10 cellular contexts compared by ENCODE assay signal in the genomic region with DNA sequence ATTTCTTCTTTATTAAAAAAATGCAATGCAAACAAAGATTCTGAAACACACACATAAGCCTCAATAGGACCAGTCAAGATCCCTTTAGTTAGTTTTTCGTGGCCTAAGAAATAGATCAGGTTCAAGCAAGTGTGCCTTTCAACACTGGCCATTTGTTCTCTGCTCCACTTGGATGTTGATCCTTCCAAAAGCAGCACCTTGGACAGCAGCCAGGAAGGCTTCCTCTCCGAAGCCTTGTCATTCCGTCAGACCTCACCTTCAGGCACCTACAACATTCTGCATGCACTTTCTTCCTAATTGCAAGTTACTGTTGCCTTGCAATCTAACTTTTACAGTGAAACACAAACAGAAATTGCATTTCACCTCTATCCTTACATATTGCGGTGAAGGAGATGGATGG.
A peak's percentile ranks its signal among the peaks of the same experiment; 100 is the strongest.
DNase-seq lines count a peak whose midpoint lies in the region; ATAC-seq, FAIRE-seq and TF ChIP-seq lines count a peak whose summit lies in the region.
"Had no signal": no experiment of that assay in that cellular context is flagged by ENCODE, and none has a peak within 500 bp of the region (broad histone marks: within the 10 kb centered on the region; RNA-seq: fewer than 3 reads in every experiment).

No MANE protein-coding gene starts in this region.

- no peaks in the 10 kb centered on the region for H3K4me1 ChIP-seq in A549
- H3K4me1 ChIP-seq in adipocyte (ENCODE audit: control insufficient read depth, insufficient read depth, low read length) = no peaks in the 10 kb centered on the region
- no peaks in the 10 kb centered on the region for H3K4me1 ChIP-seq in esophagus muscularis mucosa

- no peak overlapping the region for H3K27ac Mint-ChIP-seq in activated T-cell treated with anti-CD3 and anti-CD28 coated beads, Interleukin-2, amount 50 U/mL, for 24 hours

- peaks cover 6% of the 10 kb centered on the region for H3K27me3 Mint-ChIP-seq in activated T-cell treated with anti-CD3 and anti-CD28 coated beads, Interleukin-2, amount 50 U/mL, for 24 hours

- no peak for FAIRE-seq in A549 (lab: Jason Lieb, UNC)
- FAIRE-seq: TTC549 had no signal

- H3K27ac ChIP-seq in A549 (no peak overlapping the region), esophagus muscularis mucosa (replicated peaks in 1 of 4) (no peak overlapping the region)
- H3K27ac ChIP-seq: KMS-11 had no signal

- ATAC-seq in A549 = no peak

- intact Hi-C loops in esophagus muscularis mucosa (cut with DNase I) = no loop called here

- H3K9me3 Mint-ChIP-seq in activated T-cell treated with anti-CD3 and anti-CD28 coated beads, Interleukin-2, amount 50 U/mL, for 24 hours = no peaks in the 10 kb centered on the region

- TF ChIP-seq EP300 in A549 (IDR thresholded peaks at IDR 0.05) (no peak), esophagus muscularis mucosa (IDR thresholded peaks at IDR 0.05) (no peak)

- no peak overlapping the region for H3K4me3 Mint-ChIP-seq in activated T-cell treated with anti-CD3 and anti-CD28 coated beads, Interleukin-2, amount 50 U/mL, for 24 hours

- no peaks in the 10 kb centered on the region for H3K36me3 ChIP-seq in adipocyte (ENCODE audit: control insufficient read depth, insufficient read depth, low read length, severe bottlenecking)
- H3K36me3 ChIP-seq in esophagus muscularis mucosa = no peaks in the 10 kb centered on the region

- H3K9ac ChIP-seq in adipocyte (ENCODE audit: low read length) = no peak overlapping the region
- H3K9ac ChIP-seq: KMS-11 had no signal

- no peaks in the 10 kb centered on the region for H3K4me1 Mint-ChIP-seq in activated T-cell treated with anti-CD3 and anti-CD28 coated beads, Interleukin-2, amount 50 U/mL, for 24 hours (ENCODE audit: low read depth)

- TF ChIP-seq CTCF in A549 (IDR thresholded peaks at IDR 0.05) (no peak), esophagus muscularis mucosa (IDR thresholded peaks at IDR 0.05) (no peak)

- POLR2A ChIA-PET in A549 (lab: Yijun Ruan, JAX) = no interaction called here
- POLR2A ChIA-PET in HEK293T (lab: Yijun Ruan, JAX) = no interaction called here

- CTCF ChIA-PET in A549 (lab: Yijun Ruan, JAX) = no interaction called here
- CTCF ChIA-PET in HEK293T (lab: Yijun Ruan, JAX) = no interaction called here

- peak in 1 of 2 experiments; percentile 2 for DNase-seq in A549 (ENCODE audit: low read depth in 1 of 2, low spot score in 1 of 2)
- DNase-seq in HEK293T (ENCODE audit: extremely low spot score) = peak; percentile 35
- peak; percentile 20 for DNase-seq in adipocyte (ENCODE audit: low read depth)
- DNase-seq in iPS DF 19.7 (ENCODE audit: low read depth, low spot score) = peak; percentile 28
- DNase-seq in effector CD8-positive, alpha-beta T cell (lab: John Stamatoyannopoulos, UW) = no peak
- no peak for DNase-seq in AG20443 (ENCODE audit: low spot score)
- DNase-seq in activated T-cell treated with anti-CD3 and anti-CD28 coated beads, Interleukin-2, amount 50 U/mL, for 24 hours = no peak
- no peak for DNase-seq in esophagus muscularis mucosa (ENCODE audit: extremely low spot score)

- H3K27me3 ChIP-seq in adipocyte (replicated peaks; ENCODE audit: control insufficient read depth, insufficient read depth, low read length) (peaks cover 5% of the 10 kb centered on the region), esophagus muscularis mucosa (no peaks in the 10 kb centered on the region)

- H3K4me3 ChIP-seq in A549 = no peak overlapping the region
- H3K4me3 ChIP-seq in adipocyte (ENCODE audit: low read length) = no peak overlapping the region
- H3K4me3 ChIP-seq in esophagus muscularis mucosa = no peak overlapping the region

- H3K36me3 Mint-ChIP-seq in activated T-cell treated with anti-CD3 and anti-CD28 coated beads, Interleukin-2, amount 50 U/mL, for 24 hours (ENCODE audit: low read depth) = no peaks in the 10 kb centered on the region

- H3K9me3 ChIP-seq in A549 (no peaks in the 10 kb centered on the region), adipocyte (ENCODE audit: control insufficient read depth, low read length) (no peaks in the 10 kb centered on the region), esophagus muscularis mucosa (no peaks in the 10 kb centered on the region)

- H3K4me2 ChIP-seq in A549 = no peak overlapping the region
- H3K4me2 ChIP-seq: KMS-11 had no signal

- 56% methylated on average over 4 of the region's 4 CpGs for WGBS in A549 (ENCODE audit: missing lambda C conversion rate)
- 25% methylated on average over 4 of the region's 4 CpGs for WGBS in esophagus muscularis mucosa

- no peak for TF ChIP-seq POLR2A in A549 (IDR thresholded peaks at IDR 0.05; ENCODE audit: low read length)
- no peak for TF ChIP-seq POLR2A in esophagus muscularis mucosa (IDR thresholded peaks at IDR 0.05; ENCODE audit: low read depth)

- no peak for TF ChIP-seq RAD21 in A549 (conservative IDR thresholded peaks at IDR 0.05 in 1 of 2, IDR thresholded peaks at IDR 0.05 in 1 of 2)

TF ChIP-seq in A549, 52 proteins besides CTCF, POLR2A, EP300 and RAD21:
- TF ChIP-seq RARB (CRISPR knock-in tag; IDR thresholded peaks at IDR 0.05) (no peak), GATA3 (IDR thresholded peaks at IDR 0.05; ENCODE audit: borderline replicate concordance) (no peak), BHLHE40 (IDR thresholded peaks at IDR 0.05; ENCODE audit: low read depth, low read length) (no peak), MAX (IDR thresholded peaks at IDR 0.05) (no peak), EHMT2 (IDR thresholded peaks at IDR 0.05; ENCODE audit: low read depth) (0 out of 2 replicates have a peak, but pooled peaks have one; percentile 54)
- TF ChIP-seq, protein P1, sequence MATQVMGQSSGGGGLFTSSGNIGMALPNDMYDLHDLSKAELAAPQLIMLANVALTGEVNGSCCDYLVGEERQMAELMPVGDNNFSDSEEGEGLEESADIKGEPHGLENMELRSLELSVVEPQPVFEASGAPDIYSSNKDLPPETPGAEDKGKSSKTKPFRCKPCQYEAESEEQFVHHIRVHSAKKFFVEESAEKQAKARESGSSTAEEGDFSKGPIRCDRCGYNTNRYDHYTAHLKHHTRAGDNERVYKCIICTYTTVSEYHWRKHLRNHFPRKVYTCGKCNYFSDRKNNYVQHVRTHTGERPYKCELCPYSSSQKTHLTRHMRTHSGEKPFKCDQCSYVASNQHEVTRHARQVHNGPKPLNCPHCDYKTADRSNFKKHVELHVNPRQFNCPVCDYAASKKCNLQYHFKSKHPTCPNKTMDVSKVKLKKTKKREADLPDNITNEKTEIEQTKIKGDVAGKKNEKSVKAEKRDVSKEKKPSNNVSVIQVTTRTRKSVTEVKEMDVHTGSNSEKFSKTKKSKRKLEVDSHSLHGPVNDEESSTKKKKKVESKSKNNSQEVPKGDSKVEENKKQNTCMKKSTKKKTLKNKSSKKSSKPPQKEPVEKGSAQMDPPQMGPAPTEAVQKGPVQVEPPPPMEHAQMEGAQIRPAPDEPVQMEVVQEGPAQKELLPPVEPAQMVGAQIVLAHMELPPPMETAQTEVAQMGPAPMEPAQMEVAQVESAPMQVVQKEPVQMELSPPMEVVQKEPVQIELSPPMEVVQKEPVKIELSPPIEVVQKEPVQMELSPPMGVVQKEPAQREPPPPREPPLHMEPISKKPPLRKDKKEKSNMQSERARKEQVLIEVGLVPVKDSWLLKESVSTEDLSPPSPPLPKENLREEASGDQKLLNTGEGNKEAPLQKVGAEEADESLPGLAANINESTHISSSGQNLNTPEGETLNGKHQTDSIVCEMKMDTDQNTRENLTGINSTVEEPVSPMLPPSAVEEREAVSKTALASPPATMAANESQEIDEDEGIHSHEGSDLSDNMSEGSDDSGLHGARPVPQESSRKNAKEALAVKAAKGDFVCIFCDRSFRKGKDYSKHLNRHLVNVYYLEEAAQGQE (IDR thresholded peaks at IDR 0.05) = peak; percentile 87

TF ChIP-seq in HEK293T, 16 proteins besides CTCF, POLR2A, EP300 and RAD21:
- TF ChIP-seq BHLHE40 (IDR thresholded peaks at IDR 0.05; ENCODE audit: borderline replicate concordance) (no peak), SP1 (IDR thresholded peaks at IDR 0.05) (no peak), ARNT (IDR thresholded peaks at IDR 0.05) (no peak), LEF1 (IDR thresholded peaks at IDR 0.05; ENCODE audit: borderline replicate concordance) (no peak), ZNF384 (IDR thresholded peaks at IDR 0.05) (no peak), FOXK2 (IDR thresholded peaks at IDR 0.05) (no peak), FOXA1 (IDR thresholded peaks at IDR 0.05) (no peak), CTBP1 (IDR thresholded peaks at IDR 0.05; ENCODE audit: borderline replicate concordance) (no peak), TARDBP (IDR thresholded peaks at IDR 0.05) (no peak)
- TF ChIP-seq, protein P2, sequence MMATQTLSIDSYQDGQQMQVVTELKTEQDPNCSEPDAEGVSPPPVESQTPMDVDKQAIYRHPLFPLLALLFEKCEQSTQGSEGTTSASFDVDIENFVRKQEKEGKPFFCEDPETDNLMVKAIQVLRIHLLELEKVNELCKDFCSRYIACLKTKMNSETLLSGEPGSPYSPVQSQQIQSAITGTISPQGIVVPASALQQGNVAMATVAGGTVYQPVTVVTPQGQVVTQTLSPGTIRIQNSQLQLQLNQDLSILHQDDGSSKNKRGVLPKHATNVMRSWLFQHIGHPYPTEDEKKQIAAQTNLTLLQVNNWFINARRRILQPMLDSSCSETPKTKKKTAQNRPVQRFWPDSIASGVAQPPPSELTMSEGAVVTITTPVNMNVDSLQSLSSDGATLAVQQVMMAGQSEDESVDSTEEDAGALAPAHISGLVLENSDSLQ (IDR thresholded peaks at IDR 0.05) = no peak
TF ChIP-seq in HEK293T: peak in this region for 0.

Comparison
In these comparisons a context has a peak if more than half of its experiments do, and no peak if none do; other contexts are left out.
1. DNase-seq: peak in HEK293T (single experiment), adipocyte (single experiment) and iPS DF 19.7 (single experiment); none in effector CD8-positive, alpha-beta T cell (single experiment), AG20443 (single experiment), activated T-cell treated with anti-CD3 and anti-CD28 coated beads, Interleukin-2, amount 50 U/mL, for 24 hours (single experiment) and esophagus muscularis mucosa (single experiment).